1 cellular context compared by ENCODE assay signal in genomic region chr2:212109792-212110680, GRCh38.
TF ChIP-seq lines count a peak whose summit lies in the region.

No MANE protein-coding gene starts in this region.

TF ChIP-seq in WTC11, 78 proteins besides CTCF, POLR2A, EP300 and RAD21 (continued from another document):
- no peak for TF ChIP-seq PRDM15 (CRISPR knock-in tag; IDR thresholded peaks at IDR 0.05)
- TF ChIP-seq NFE2L1 (CRISPR knock-in tag; IDR thresholded peaks at IDR 0.05) = no peak
- no peak for TF ChIP-seq RORB (CRISPR knock-in tag; IDR thresholded peaks at IDR 0.05)
- TF ChIP-seq ZBTB43 (CRISPR knock-in tag; IDR thresholded peaks at IDR 0.05) = no peak
- TF ChIP-seq ZNF138 (CRISPR knock-in tag; conservative IDR thresholded peaks at IDR 0.05) = no peak
- no peak for TF ChIP-seq ESRRA (CRISPR knock-in tag; IDR thresholded peaks at IDR 0.05; ENCODE audit: borderline replicate concordance)
- no peak for TF ChIP-seq E2F4 (CRISPR knock-in tag; IDR thresholded peaks at IDR 0.05; ENCODE audit: borderline replicate concordance, low read depth)
- TF ChIP-seq EMX1 (CRISPR knock-in tag; IDR thresholded peaks at IDR 0.05) = no peak
- no peak for TF ChIP-seq ATF2 (CRISPR knock-in tag; IDR thresholded peaks at IDR 0.05; ENCODE audit: borderline replicate concordance, low read depth)
- no peak for TF ChIP-seq PRRX2 (CRISPR knock-in tag; IDR thresholded peaks at IDR 0.05)
- no peak for TF ChIP-seq ZNF423 (CRISPR knock-in tag; IDR thresholded peaks at IDR 0.05)
- TF ChIP-seq CBFB (CRISPR knock-in tag; IDR thresholded peaks at IDR 0.05; ENCODE audit: low read depth) = no peak
